9 cellular contexts compared by ENCODE assay signal in genomic region chr10:88851706-88852105, GRCh38. TPM values are rescaled to one million over a fixed set of nuclear protein-coding genes. Genes with fewer than 3 reads are reported as not detected.
A peak's percentile ranks its signal among the peaks of the same experiment; 100 is the strongest.
DNase-seq lines count a peak whose midpoint lies in the region; ATAC-seq and TF ChIP-seq lines count a peak whose summit lies in the region.
"Had no signal": no experiment of that assay in that cellular context is flagged by ENCODE, and none has a peak within 500 bp of the region (broad histone marks: within the 10 kb centered on the region; RNA-seq: fewer than 3 reads in every experiment).

Gene ANKRD22 (minus strand): TSS chr10:88851844. CDS start chr10:88851607, 237 bp downstream.

- no peaks in the 10 kb centered on the region for H4K20me1 ChIP-seq in BLaER1 treated with 17β-estradiol and CSF1 and Interleukin-3, amounts not matched to agents 10 nM and 100 nM

- H3K4me2 ChIP-seq in BLaER1 treated with 17β-estradiol and CSF1 and Interleukin-3, amounts not matched to agents 10 nM and 100 nM: peak within 1 kb of the TSS in 7 of 11 experiments; percentile 8 to 84 (median 61); a peak in 14 of 22 replicates

- H3K27me3 ChIP-seq in BLaER1 treated with 17β-estradiol and CSF1 and Interleukin-3, amounts not matched to agents 10 nM and 100 nM: no peaks in the 10 kb centered on the region
- no peaks in the 10 kb centered on the region for H3K27me3 ChIP-seq in right lobe of liver
- H3K27me3 ChIP-seq in thyroid gland: no peaks in the 10 kb centered on the region

- H3K9ac ChIP-seq in BLaER1 treated with 17β-estradiol and CSF1 and Interleukin-3, amounts not matched to agents 10 nM and 100 nM: peak within 1 kb of the TSS in 2 of 11 experiments; percentile 49 to 60; a peak in 5 of 22 replicates

- 37% methylated on average over 5 of the region's 5 CpGs for WGBS in right lobe of liver (ENCODE audit: insufficient coverage, low coverage, low lambda C conversion rate, missing lambda C conversion rate)
- 61 to 65% methylated on average over 5 of the region's 5 CpGs for WGBS in thyroid gland, 2 donors

- H3K4me3 ChIP-seq in BLaER1 treated with 17β-estradiol and CSF1 and Interleukin-3, amounts not matched to agents 10 nM and 100 nM: peak within 1 kb of the TSS in 4 of 10 experiments; percentile 40 to 59 (median 44); a peak in 9 of 20 replicates
- H3K4me3 ChIP-seq in right lobe of liver (peak within 1 kb of the TSS in 1 of 3 donors; percentile 1), thyroid gland (replicated peaks in 1 of 3) (no peak within 1 kb of the TSS)
- H3K4me3 ChIP-seq: psoas muscle had no signal

- no peak for TF ChIP-seq POLR2A in right lobe of liver (IDR thresholded peaks at IDR 0.05)
- no peak for TF ChIP-seq POLR2A in thyroid gland (IDR thresholded peaks at IDR 0.05)

- TF ChIP-seq CTCF in right lobe of liver (IDR thresholded peaks at IDR 0.05): no peak
- no peak for TF ChIP-seq CTCF in thyroid gland (IDR thresholded peaks at IDR 0.05)

- peaks cover 0 to 78% (median 17%) of the 10 kb centered on the region in 10 experiments; a peak in 11 of 20 replicates for H3K4me1 ChIP-seq in BLaER1 treated with 17β-estradiol and CSF1 and Interleukin-3, amounts not matched to agents 10 nM and 100 nM
- H3K4me1 ChIP-seq in right lobe of liver (peaks cover 0 to 33% (median 9%) of the 10 kb centered on the region in 4 donors), thyroid gland (peaks cover 0 to 5% of the 10 kb centered on the region in 2 donors)
- H3K4me1 ChIP-seq: psoas muscle had no signal

- H3K36me3 ChIP-seq in BLaER1 treated with 17β-estradiol and CSF1 and Interleukin-3, amounts not matched to agents 10 nM and 100 nM: no peaks in the 10 kb centered on the region
- H3K36me3 ChIP-seq in right lobe of liver: no peaks in the 10 kb centered on the region
- H3K36me3 ChIP-seq in thyroid gland: no peaks in the 10 kb centered on the region

- peak; percentile 71 for DNase-seq in M059J (ENCODE audit: low read depth)
- DNase-seq in amniotic epithelial cell (ENCODE audit: low read depth): peak; percentile 76
- no peak for DNase-seq in right lobe of liver
- no peak for DNase-seq in thyroid gland
- DNase-seq: psoas muscle had no signal

- intact Hi-C loops in right lobe of liver (cut with DNase I) (no loop called here), thyroid gland (cut with DNase I) (no loop called here)

- H3K27ac ChIP-seq in BLaER1 treated with 17β-estradiol and CSF1 and Interleukin-3, amounts not matched to agents 10 nM and 100 nM: peak within 1 kb of the TSS; percentile 3 to 82 (median 48); a peak in 17 of 22 replicates
- H3K27ac ChIP-seq in right lobe of liver (no peak within 1 kb of the TSS), thyroid gland (no peak within 1 kb of the TSS)

- peak; percentile 11 to 59 (median 48) for ATAC-seq in right lobe of liver
- no peak for ATAC-seq in HG02759 (IDR thresholded peaks at IDR 0.05; ENCODE audit: unreplicated experiment)
- ATAC-seq in GM18498 (IDR thresholded peaks at IDR 0.05; ENCODE audit: unreplicated experiment): no peak
- ATAC-seq in HG03139 (IDR thresholded peaks at IDR 0.05; ENCODE audit: unreplicated experiment): no peak

- H3K9me3 ChIP-seq in BLaER1 treated with 17β-estradiol and CSF1 and Interleukin-3, amounts not matched to agents 10 nM and 100 nM (replicated peaks in 1 of 11): peaks cover 0 to 23% (median 0%) of the 10 kb centered on the region in 11 experiments; a peak in 7 of 22 replicates
- H3K9me3 ChIP-seq in right lobe of liver (no peaks in the 10 kb centered on the region), thyroid gland (no peaks in the 10 kb centered on the region)
- H3K9me3 ChIP-seq: psoas muscle had no signal

RNA-seq across cellular contexts. Expression of gene ANKRD22, which starts in this region (rescaled TPM):
- total RNA-seq in M059J (2014; rRNA removed; shearing (Covaris generic)): not detected in 2 replicates
- total RNA-seq in right lobe of liver (1 to 10 TPM in 2 of 6 experiments, under 1 TPM in 1, not detected in 3; 0.54 to 1.2 (median 1.2) TPM), thyroid gland (not detected)
- total RNA-seq: psoas muscle had no signal

Comparison
In these comparisons a context has a peak if more than half of its experiments do, and no peak if none do; other contexts are left out.
1. Peak in DNase-seq in M059J; RNA of the gene not detected or under 1 TPM.
2. H3K27ac ChIP-seq: peak in BLaER1 treated with 17β-estradiol and CSF1 and Interleukin-3, amounts not matched to agents 10 nM and 100 nM (11 of 11); none in right lobe of liver (0 of 3) and thyroid gland (0 of 3).
3. ATAC-seq: peak in right lobe of liver (4 of 4); none in HG02759 (single experiment), GM18498 (single experiment) and HG03139 (single experiment).